ENCODE assay signal across 30 cellular contexts in the genomic region with DNA sequence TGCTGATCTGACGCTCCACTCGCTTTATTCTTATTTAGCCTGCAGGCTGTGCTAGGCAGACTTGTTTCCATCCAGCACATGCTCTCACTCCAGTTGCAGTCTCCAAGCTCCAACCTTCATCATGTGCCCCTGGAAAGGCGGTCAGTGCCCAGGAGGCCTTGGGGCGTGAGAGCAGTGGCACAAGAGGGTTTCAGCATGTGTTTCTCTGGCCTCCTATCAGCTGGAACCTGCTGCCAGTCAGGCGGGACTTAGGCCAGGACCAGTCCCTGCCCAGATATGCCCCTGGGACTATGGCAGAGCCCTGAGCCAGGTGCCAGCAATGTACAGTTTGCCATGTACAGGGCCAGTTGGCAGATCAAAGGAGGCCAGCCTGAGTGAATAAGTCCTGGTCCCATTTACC.
A peak's percentile ranks its signal among the peaks of the same experiment; 100 is the strongest.
DNase-seq lines count a peak whose midpoint lies in the region; ATAC-seq, FAIRE-seq and TF ChIP-seq lines count a peak whose summit lies in the region.
"Had no signal": no experiment of that assay in that cellular context is flagged by ENCODE, and none has a peak within 500 bp of the region (broad histone marks: within the 10 kb centered on the region; RNA-seq: fewer than 3 reads in every experiment).

No MANE protein-coding gene starts in this region.

- H3K27ac Mint-ChIP-seq in natural killer cell, result no peak overlapping the region
- H3K27ac Mint-ChIP-seq: activated naive CD4-positive, alpha-beta T cell treated with anti-CD3 and anti-CD28 coated beads, Interleukin-2, amount 50 U/mL, for 24 hours; CD4-positive, alpha-beta T cell; IgD-negative memory B cell had no signal

- H3K4me3 ChIP-seq in pancreas, result no peak overlapping the region
- H3K4me3 ChIP-seq: A549, breast epithelium, colonic mucosa, Peyer's patch, prostate gland, vagina had no signal

- H3K4me3 Mint-ChIP-seq in natural killer cell, result no peak overlapping the region
- H3K4me3 Mint-ChIP-seq: activated naive CD4-positive, alpha-beta T cell treated with anti-CD3 and anti-CD28 coated beads, Interleukin-2, amount 50 U/mL, for 24 hours; CD4-positive, alpha-beta T cell had no signal

- H3K27me3 Mint-ChIP-seq in natural killer cell (ENCODE audit: low read depth in 2 of 2), result no peaks in the 10 kb centered on the region
- H3K27me3 Mint-ChIP-seq: activated naive CD4-positive, alpha-beta T cell treated with anti-CD3 and anti-CD28 coated beads, Interleukin-2, amount 50 U/mL, for 24 hours; CD4-positive, alpha-beta T cell; IgD-negative memory B cell had no signal

- intact Hi-C loops in pancreas (cut with DNase I), result no loop called here
- intact Hi-C loops in natural killer cell (cut with micrococcal nuclease), result no loop called here

- no peaks in the 10 kb centered on the region for H3K36me3 ChIP-seq in pancreas
- H3K36me3 ChIP-seq: breast epithelium, colonic mucosa, Peyer's patch, prostate gland, vagina had no signal

- H3K36me3 Mint-ChIP-seq in natural killer cell, result peaks cover 6% of the 10 kb centered on the region
- H3K36me3 Mint-ChIP-seq: activated naive CD4-positive, alpha-beta T cell treated with anti-CD3 and anti-CD28 coated beads, Interleukin-2, amount 50 U/mL, for 24 hours had no signal

- H3K4me1 Mint-ChIP-seq in natural killer cell, result no peaks in the 10 kb centered on the region
- H3K4me1 Mint-ChIP-seq: activated naive CD4-positive, alpha-beta T cell treated with anti-CD3 and anti-CD28 coated beads, Interleukin-2, amount 50 U/mL, for 24 hours had no signal

- no peaks in the 10 kb centered on the region for H3K27me3 ChIP-seq in pancreas
- H3K27me3 ChIP-seq: breast epithelium, colonic mucosa, Peyer's patch, vagina had no signal

- FAIRE-seq in pancreas (lab: Jason Lieb, UNC), result no peak
- FAIRE-seq: A549, GM18507 had no signal

- H3K4me1 ChIP-seq in pancreas, result peaks cover 0 to 3% (median 0%) of the 10 kb centered on the region in 3 donors
- H3K4me1 ChIP-seq: A549, breast epithelium, colonic mucosa, Peyer's patch, prostate gland, vagina had no signal

- ATAC-seq in pancreas (peak; percentile 92 to 99 (median 98)), natural killer cell (no peak)
- ATAC-seq: A549; stimulated activated naive CD8-positive, alpha-beta T cell treated with anti-CD3 and anti-CD28 coated beads, Interleukin-15, Interleukin-2, amounts not matched to agents 100 U/mL and 50 U/mL, for 24 hours had no signal

- DNase-seq in DMS 273 (lab: John Stamatoyannopoulos, UW; ENCODE audit: unreplicated experiment) (peak; percentile 92), NCI-H1694 (lab: John Stamatoyannopoulos, UW) (peak; percentile 85), cerebellum (ENCODE audit: low spot score) (peak; percentile 48), pancreas (peak; percentile 61 to 90 (median 83)), NCI-H1105 treated with DMSO at 0.1 percent for 48 hours (lab: John Stamatoyannopoulos, UW) (no peak), natural killer cell (no peak)
- DNase-seq in activated CD8-positive, alpha-beta memory T cell treated with anti-CD3 and anti-CD28 coated beads for 24 hours, result no peak
- DNase-seq in stimulated activated CD4-positive, alpha-beta T cell treated with anti-CD3 and anti-CD28 coated beads, Interleukin-4, amount 100 ng/mL, for 24 hours, result no peak
- DNase-seq: activated CD4-positive, alpha-beta T cell treated with anti-CD3 and anti-CD28 coated beads for 4 hours; amniotic stem cell; CD4-positive, alpha-beta T cell; colonic mucosa; effector CD4-positive, alpha-beta T cell; mesendoderm; NCI-H1092; NCI-H2029 treated with DMSO at 0.1 percent for 48 hours; NCI-H226; NCI-H748 treated with DMSO at 0.1 percent for 48 hours; Peyer's patch; SIG-M5; stimulated activated naive CD8-positive, alpha-beta T cell treated with anti-CD3 and anti-CD28 coated beads, Interleukin-15, Interleukin-2, amounts not matched to agents 100 U/mL and 50 U/mL, for 24 hours; SW 1271 had no signal

- no peaks in the 10 kb centered on the region for H3K9me3 Mint-ChIP-seq in natural killer cell
- H3K9me3 Mint-ChIP-seq: activated naive CD4-positive, alpha-beta T cell treated with anti-CD3 and anti-CD28 coated beads, Interleukin-2, amount 50 U/mL, for 24 hours; IgD-negative memory B cell had no signal

- no peak for TF ChIP-seq CTCF in pancreas (IDR thresholded peaks at IDR 0.05)
- TF ChIP-seq CTCF in natural killer cell (IDR thresholded peaks at IDR 0.05), result no peak

- no peaks in the 10 kb centered on the region for H3K9me3 ChIP-seq in pancreas
- H3K9me3 ChIP-seq: A549, breast epithelium, colonic mucosa, Peyer's patch, prostate gland, vagina had no signal

- peak overlapping the region in 1 of 4 donors; percentile 29 for H3K27ac ChIP-seq in pancreas
- H3K27ac ChIP-seq: A549, breast epithelium, colonic mucosa, Peyer's patch, prostate gland, vagina, VCaP had no signal

- WGBS in pancreas, 2 donors, result 54 to 55% methylated on average over 5 of the region's 5 CpGs

Comparison
In these comparisons a context has a peak if more than half of its experiments do, and no peak if none do; other contexts are left out.
1. DNase-seq: peak in DMS 273 (single experiment), NCI-H1694 (single experiment), cerebellum (single experiment) and pancreas (6 of 6); none in NCI-H1105 treated with DMSO at 0.1 percent for 48 hours (single experiment), activated CD8-positive, alpha-beta memory T cell treated with anti-CD3 and anti-CD28 coated beads for 24 hours (single experiment), stimulated activated CD4-positive, alpha-beta T cell treated with anti-CD3 and anti-CD28 coated beads, Interleukin-4, amount 100 ng/mL, for 24 hours (single experiment) and natural killer cell (single experiment).
2. ATAC-seq: peak in pancreas (4 of 4); none in natural killer cell (0 of 3).